ENCODE assay signal across 9 cellular contexts in genomic region chr5:91381134-91381773, GRCh38. TPM values are rescaled to one million over a fixed set of nuclear protein-coding genes. Genes with fewer than 3 reads are reported as not detected.
A peak's percentile ranks its signal among the peaks of the same experiment; 100 is the strongest.
DNase-seq lines count a peak whose midpoint lies in the region; ATAC-seq and TF ChIP-seq lines count a peak whose summit lies in the region.
"Had no signal": no experiment of that assay in that cellular context is flagged by ENCODE, and none has a peak within 500 bp of the region (broad histone marks: within the 10 kb centered on the region; RNA-seq: fewer than 3 reads in every experiment).

No MANE protein-coding gene starts in this region.

- whole genome bisulfite sequencing in mammary epithelial cell (ENCODE audit: low coverage, missing lambda C conversion rate): under 1% methylated on average over 9 of the region's 9 CpGs

- DNase-seq in AG04449 (ENCODE audit: low read depth, low spot score): no peak
- peak; percentile 31 for DNase-seq in HS-5 (ENCODE audit: low read depth)
- DNase-seq in mammary epithelial cell: no peak
- DNase-seq: cortex of kidney had no signal

- no peaks in the 10 kb centered on the region for H4K20me1 ChIP-seq in mammary epithelial cell (ENCODE audit: insufficient read depth, low read length)

- no peak overlapping the region for H2AFZ ChIP-seq in mammary epithelial cell (ENCODE audit: low read depth, low read length)

- peak overlapping the region; percentile 100 for H3K9ac ChIP-seq in mammary epithelial cell (ENCODE audit: insufficient read depth, low read length)

- in situ Hi-C loops in mammary epithelial cell (cut with MboI; ENCODE audit: low sequenced_read_pairs in 2 of 2): loop anchor here in 1 of 2 donors (5.0 to 25.0 kb wide), 4 partner anchors 159 to 519 kb away; no protein-coding TSS in a partner anchor

- TSS peak; percentile 77 for BruUV-seq in mammary epithelial cell (replicated peaks; lab: Mats Ljungman, UMichigan)

- CTCF ChIA-PET in AG04449 (lab: Yijun Ruan, JAX) (interaction anchor here (0.6 to 2.1 kb wide), 3 partner anchors 277 to 449 kb away, joined by 3 to 14 read pairs (median 4); no protein-coding TSS in a partner anchor), mammary epithelial cell (lab: Charles Lee; ENCODE audit: low non-redundant PET) (no interaction called here)

- POLR2A ChIA-PET in AG04449 (lab: Yijun Ruan, JAX): interaction anchor here (0.6 to 2.1 kb wide), 10 partner anchors 12 to 448 kb away, joined by 3 to 14 read pairs (median 4); no protein-coding TSS in a partner anchor

- peaks cover 5% of the 10 kb centered on the region for H3K4me1 ChIP-seq in mammary epithelial cell (ENCODE audit: insufficient read depth, low read length)
- peaks cover 18% of the 10 kb centered on the region for H3K4me1 ChIP-seq in mononuclear cell (ENCODE audit: insufficient read depth, low read length)

- H3K79me2 ChIP-seq in mammary epithelial cell (ENCODE audit: insufficient read depth, low read length): peaks cover 57% of the 10 kb centered on the region

- ATAC-seq in GM18858 (IDR thresholded peaks at IDR 0.05; ENCODE audit: unreplicated experiment) (no peak), GM21737 (IDR thresholded peaks at IDR 0.05; ENCODE audit: unreplicated experiment) (no peak), HG03159 (IDR thresholded peaks at IDR 0.05; ENCODE audit: unreplicated experiment) (no peak), GM21367 (IDR thresholded peaks at IDR 0.05; ENCODE audit: unreplicated experiment) (no peak)

- no peaks in the 10 kb centered on the region for H3K27me3 ChIP-seq in mammary epithelial cell (ENCODE audit: insufficient read depth, low read length)
- H3K27me3 ChIP-seq in mononuclear cell (ENCODE audit: insufficient read depth, low read length): no peaks in the 10 kb centered on the region

- H3K4me2 ChIP-seq in mammary epithelial cell (ENCODE audit: insufficient read depth, low read depth, low read length): peak overlapping the region; percentile 79

- TF ChIP-seq CTCF in AG04449 (IDR thresholded peaks at IDR 0.05; ENCODE audit: insufficient read depth, low read length, missing control alignments) (no peak), mammary epithelial cell (conservative IDR thresholded peaks at IDR 0.05 in 1 of 2, IDR thresholded peaks at IDR 0.05 in 1 of 2; ENCODE audit: extremely low read depth in 1 of 2, insufficient read depth in 1 of 2, low read depth in 1 of 2, low read length in 2 of 2) (no peak)

- intact Hi-C loops in mammary epithelial cell (cut with micrococcal nuclease): no loop called here

- H3K9me3 ChIP-seq in mammary epithelial cell (replicated peaks; ENCODE audit: insufficient read depth, low read length): no peaks in the 10 kb centered on the region
- no peaks in the 10 kb centered on the region for H3K9me3 ChIP-seq in mononuclear cell (ENCODE audit: low read depth, low read length)

- dilution Hi-C loops in mammary epithelial cell (cut with HindIII; ENCODE audit: low sequenced_read_pairs): loop anchor here (5.0 kb wide), 3 partner anchors 69 to 154 kb away; no protein-coding TSS in a partner anchor

- peaks cover 13% of the 10 kb centered on the region for H3K36me3 ChIP-seq in mammary epithelial cell (ENCODE audit: insufficient read depth, low read length)

- peak overlapping the region; percentile 100 for H3K27ac ChIP-seq in mammary epithelial cell (ENCODE audit: insufficient read depth, low read depth, low read length)

- H3K4me3 ChIP-seq in AG04449 (ENCODE audit: low read depth, low read length): peak overlapping the region; percentile 86
- peak overlapping the region; percentile 65 to 100 (median 91) for H3K4me3 ChIP-seq in mammary epithelial cell (replicated peaks in 1 of 3; ENCODE audit: insufficient read depth in 1 of 3, low read depth in 2 of 3, low read length in 3 of 3)
- H3K4me3 ChIP-seq in mononuclear cell (ENCODE audit: low read length): peak overlapping the region; percentile 96

RNA-seq across cellular contexts. Expression of gene ARRDC3, which starts 1.9 kb away (rescaled TPM):
- total RNA-seq in mammary epithelial cell: 10 to 100 TPM; 26.2 to 48.3 TPM
- 6.5 TPM for polyA plus RNA-seq in mammary epithelial cell
- 39.7 TPM for polyA minus RNA-seq in mammary epithelial cell
- total RNA-seq in mononuclear cell: 270 TPM
